In genomic region chr6:87026961-87027360, GRCh38 we compare ENCODE assay signal across 1 cellular context.
TF ChIP-seq lines count a peak whose summit lies in the region.

No MANE protein-coding gene starts in this region.

TF ChIP-seq in GM12878, 131 proteins besides CTCF, POLR2A, EP300 and RAD21 (continued from another document):
- TF ChIP-seq IKZF2 (IDR thresholded peaks at IDR 0.05): no peak
